Comparison of ENCODE assay signal across 1 cellular context in genomic region chr4:45294464-45294863, GRCh38.
TF ChIP-seq lines count a peak whose summit lies in the region.

No MANE protein-coding gene starts in this region.

TF ChIP-seq in H1, 55 proteins besides CTCF, POLR2A, EP300 and RAD21 (continued from another document):
- TF ChIP-seq CHD7 (IDR thresholded peaks at IDR 0.05; ENCODE audit: insufficient replicate concordance, low read length) (no peak), HDAC6 (IDR thresholded peaks at IDR 0.05; ENCODE audit: low read depth, low read length) (no peak), POU5F1 (IDR thresholded peaks at IDR 0.05; ENCODE audit: low read depth, low read length) (no peak)
